In the genomic region with DNA sequence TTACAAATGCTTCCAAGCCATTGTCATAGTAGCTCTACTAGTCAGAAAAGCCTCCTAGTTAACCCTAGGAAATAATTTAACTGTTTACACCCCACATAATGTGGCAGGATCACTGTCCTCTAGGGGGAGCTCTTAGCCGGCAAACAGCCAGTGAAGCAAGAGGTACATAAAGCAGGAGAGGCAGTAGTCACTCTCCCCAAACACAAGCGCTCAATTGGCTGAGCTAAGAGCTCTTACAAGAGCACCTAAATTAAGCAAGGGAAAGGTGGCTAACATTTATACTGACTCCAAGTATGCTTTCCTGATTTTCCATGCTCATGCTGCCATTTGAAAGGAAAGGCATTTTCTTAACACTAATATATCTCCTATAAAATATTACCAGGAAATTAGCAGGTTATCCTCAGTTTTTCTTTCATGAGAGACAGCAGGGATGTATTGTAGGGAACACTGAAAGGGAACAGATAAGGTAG, we compare ENCODE assay signal across 8 cellular contexts. TPM values are rescaled to one million over a fixed set of nuclear protein-coding genes. Genes with fewer than 3 reads are reported as not detected.
A peak's percentile ranks its signal among the peaks of the same experiment; 100 is the strongest.
DNase-seq lines count a peak whose midpoint lies in the region; ATAC-seq, FAIRE-seq and TF ChIP-seq lines count a peak whose summit lies in the region.

No MANE protein-coding gene starts in this region.

- FAIRE-seq in pancreas (lab: Jason Lieb, UNC), result no peak

- CTCF ChIA-PET in activated CD8-positive, alpha-beta T cell treated with anti-CD3 and anti-CD28 coated beads, Interleukin-2, amount 10 ng/mL, durations not matched to agents 7 days and 5 days (lab: Charles Lee), result interaction anchor here (0.6 to 3.9 kb wide), 58 partner anchors 9 to 654 kb away, joined by 3 to 40 read pairs (median 4); partner anchors contain the start of genes ECT2 and NCEH1

- 30 to 36% methylated on average over 2 of the region's 2 CpGs for WGBS in pancreas, 2 donors

- no peaks in the 10 kb centered on the region for H3K27me3 Mint-ChIP-seq in activated CD8-positive, alpha-beta T cell treated with anti-CD3 and anti-CD28 coated beads, Interleukin-2, amount 10 ng/mL, durations not matched to agents 7 days and 5 days (ENCODE audit: low read depth)

- DNase-seq in COR-L47 (lab: John Stamatoyannopoulos, UW) (peak; percentile 89), HT-29 (ENCODE audit: low spot score) (peak; percentile 95), NOMO-1 (lab: John Stamatoyannopoulos, UW; ENCODE audit: unreplicated experiment in 2 of 2) (peak; percentile 85 to 90), erythroblast (lab: John Stamatoyannopoulos, UW) (peak; percentile 87 to 92), pancreas (peak in 3 of 6 donors; percentile 35 to 43 (median 43))
- peak; percentile 82 for DNase-seq in activated CD8-positive, alpha-beta T cell treated with anti-CD3 and anti-CD28 coated beads, Interleukin-2, amount 10 ng/mL, durations not matched to agents 7 days and 5 days

- no peak overlapping the region for H3K27ac ChIP-seq in pancreas

- intact Hi-C loops in pancreas (cut with DNase I), result no loop called here

- H3K4me1 Mint-ChIP-seq in activated CD8-positive, alpha-beta T cell treated with anti-CD3 and anti-CD28 coated beads, Interleukin-2, amount 10 ng/mL, durations not matched to agents 7 days and 5 days (ENCODE audit: low read depth), result peaks cover 16% of the 10 kb centered on the region

- no peak overlapping the region for H3K4me3 Mint-ChIP-seq in activated CD8-positive, alpha-beta T cell treated with anti-CD3 and anti-CD28 coated beads, Interleukin-2, amount 10 ng/mL, durations not matched to agents 7 days and 5 days

- H3K4me3 ChIP-seq in pancreas, result no peak overlapping the region

- H3K9me3 Mint-ChIP-seq in activated CD8-positive, alpha-beta T cell treated with anti-CD3 and anti-CD28 coated beads, Interleukin-2, amount 10 ng/mL, durations not matched to agents 7 days and 5 days (ENCODE audit: insufficient read depth), result no peaks in the 10 kb centered on the region

- POLR2A ChIA-PET in activated CD8-positive, alpha-beta T cell treated with anti-CD3 and anti-CD28 coated beads, Interleukin-2, amount 10 ng/mL, durations not matched to agents 7 days and 5 days (lab: Charles Lee), result no interaction called here

- ATAC-seq in GM21367 (IDR thresholded peaks at IDR 0.05; ENCODE audit: unreplicated experiment) (peak; percentile 76), pancreas (peak; percentile 43 to 67 (median 62)), HG03045 (IDR thresholded peaks at IDR 0.05; ENCODE audit: unreplicated experiment) (no peak)
- peak; percentile 81 for ATAC-seq in activated CD8-positive, alpha-beta T cell treated with anti-CD3 and anti-CD28 coated beads, Interleukin-2, amount 10 ng/mL, durations not matched to agents 7 days and 5 days

- H3K27ac Mint-ChIP-seq in activated CD8-positive, alpha-beta T cell treated with anti-CD3 and anti-CD28 coated beads, Interleukin-2, amount 10 ng/mL, durations not matched to agents 7 days and 5 days, result no peak overlapping the region

- TF ChIP-seq CTCF in pancreas (IDR thresholded peaks at IDR 0.05), result peak; percentile 26 to 46 (median 40)

- H3K36me3 ChIP-seq in pancreas, result no peaks in the 10 kb centered on the region

- H3K36me3 Mint-ChIP-seq in activated CD8-positive, alpha-beta T cell treated with anti-CD3 and anti-CD28 coated beads, Interleukin-2, amount 10 ng/mL, durations not matched to agents 7 days and 5 days (ENCODE audit: low read depth), result no peaks in the 10 kb centered on the region

- TF ChIP-seq POLR2A in erythroblast (IDR thresholded peaks at IDR 0.05; ENCODE audit: low read length), result no peak

- no peaks in the 10 kb centered on the region for H3K27me3 ChIP-seq in pancreas

- H3K4me1 ChIP-seq in pancreas, result no peaks in the 10 kb centered on the region

- no peaks in the 10 kb centered on the region for H3K9me3 ChIP-seq in pancreas

RNA-seq across cellular contexts. Expression of gene NCEH1, which starts 37.6 kb away (rescaled TPM):
- total RNA-seq in HT-29 (2014; rRNA removed; shearing (Covaris generic)), result 11.5 and 11.9 TPM in 2 replicates
- 1 to 10 TPM; 8.0 to 8.2 TPM for total RNA-seq in activated CD8-positive, alpha-beta T cell treated with anti-CD3 and anti-CD28 coated beads, Interleukin-2, amount 10 ng/mL, durations not matched to agents 7 days and 5 days
- 10 to 100 TPM in 2 of 6 donors, 1 to 10 TPM in 4; 4.7 to 26.0 (median 7.3) TPM for total RNA-seq in pancreas
- 1 to 10 TPM; 2.6 to 3.9 TPM for polyA plus RNA-seq in pancreas
